In the genomic region with DNA sequence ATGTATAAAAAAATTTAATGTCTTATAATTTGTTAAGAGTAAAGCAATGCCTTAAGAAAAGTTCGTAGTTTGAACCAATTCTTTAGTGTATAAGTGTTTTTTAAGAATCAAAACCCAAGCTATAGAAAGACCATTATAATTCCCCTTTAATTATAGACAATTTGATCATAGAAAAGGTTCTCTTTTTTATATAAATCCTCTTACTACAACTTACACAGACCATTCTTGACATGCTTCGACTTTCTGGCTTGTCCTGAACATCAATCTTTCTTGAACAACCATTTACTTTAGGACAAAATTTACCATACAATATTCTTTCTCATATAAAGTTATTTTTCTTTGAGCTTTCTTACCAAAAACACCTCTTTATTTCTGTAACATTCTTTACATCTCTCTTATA, we compare ENCODE assay signal across 19 cellular contexts.
DNase-seq lines count a peak whose midpoint lies in the region; ATAC-seq, FAIRE-seq and TF ChIP-seq lines count a peak whose summit lies in the region.
"Had no signal": no experiment of that assay in that cellular context is flagged by ENCODE, and none has a peak within 500 bp of the region (broad histone marks: within the 10 kb centered on the region; RNA-seq: fewer than 3 reads in every experiment).

No MANE protein-coding gene starts in this region.

- H3K4me2 ChIP-seq in OCI-LY7 (ENCODE audit: low read length) = no peak overlapping the region
- H3K4me2 ChIP-seq: BLaER1 had no signal

- no peak overlapping the region for H2AFZ ChIP-seq in OCI-LY7 (ENCODE audit: low read length)

- TF ChIP-seq CTCF in OCI-LY7 (conservative IDR thresholded peaks at IDR 0.05; ENCODE audit: low read length) (no peak), fibroblast of mammary gland (conservative IDR thresholded peaks at IDR 0.05; ENCODE audit: control insufficient read depth, insufficient read depth, low read depth, low read length) (no peak), pancreas (IDR thresholded peaks at IDR 0.05) (no peak), RWPE1 (conservative IDR thresholded peaks at IDR 0.05; ENCODE audit: low read depth) (no peak)

- H3K9me3 ChIP-seq in OCI-LY7 (ENCODE audit: low read length) (no peaks in the 10 kb centered on the region), pancreas (no peaks in the 10 kb centered on the region)

- H3K79me2 ChIP-seq in OCI-LY7 (ENCODE audit: insufficient read depth, low read depth, low read length) = no peaks in the 10 kb centered on the region

- no peaks in the 10 kb centered on the region for H3K9me2 ChIP-seq in OCI-LY7 (ENCODE audit: insufficient read depth, low read length)

- POLR2A ChIA-PET in OCI-LY7 (lab: Charles Lee) = interaction anchor here (1.0 kb wide), 1 partner anchor 20 kb away, joined by 3 read pairs; no protein-coding TSS in a partner anchor
- POLR2A ChIA-PET in RWPE1 (lab: Yijun Ruan, JAX; ENCODE audit: low non-redundant PET) = no interaction called here

- no peaks in the 10 kb centered on the region for H4K20me1 ChIP-seq in OCI-LY7 (ENCODE audit: insufficient read depth, low read length)
- H4K20me1 ChIP-seq: BLaER1 had no signal

- H3K4me3 ChIP-seq in OCI-LY7 (ENCODE audit: low read depth, low read length, poor library complexity, severe bottlenecking) = no peak overlapping the region
- H3K4me3 ChIP-seq in fibroblast of mammary gland (ENCODE audit: control insufficient read depth, low read depth, low read length) = no peak overlapping the region
- no peak overlapping the region for H3K4me3 ChIP-seq in pancreas
- H3K4me3 ChIP-seq: BLaER1 had no signal

- no peaks in the 10 kb centered on the region for H3K36me3 ChIP-seq in OCI-LY7 (ENCODE audit: insufficient read depth, low read length)
- no peaks in the 10 kb centered on the region for H3K36me3 ChIP-seq in pancreas
- H3K36me3 ChIP-seq: BLaER1 had no signal

- DNase-seq in DMS53 (lab: John Stamatoyannopoulos, UW) = peak; percentile 13
- no peak for DNase-seq in DMS53 treated with DMSO at 0.1 percent for 48 hours (lab: John Stamatoyannopoulos, UW; ENCODE audit: unreplicated experiment)
- DNase-seq in OCI-LY7 (ENCODE audit: low spot score) = peak; percentile 2
- peak; percentile 1 for DNase-seq in fibroblast of mammary gland (ENCODE audit: low read depth)
- no peak for DNase-seq in pancreas
- DNase-seq in amniotic stem cell (lab: John Stamatoyannopoulos, UW) = no peak
- DNase-seq in RWPE1 (ENCODE audit: low spot score) = no peak
- DNase-seq: AML-193, Calu3, DMS 273 treated with DMSO at 0.1 percent for 48 hours, DMS79 treated with DMSO at 0.1 percent for 48 hours, EL, GDM1 had no signal

- peaks cover 0 to 6% (median 0%) of the 10 kb centered on the region in 4 donors for H3K27me3 ChIP-seq in pancreas

- intact Hi-C loops in OCI-LY7 (cut with micrococcal nuclease; ENCODE audit: unreplicated experiment) (no loop called here), pancreas (cut with DNase I) (no loop called here)

- ATAC-seq in pancreas (no peak), GM18519 (IDR thresholded peaks at IDR 0.05; ENCODE audit: low FRiP score, unreplicated experiment) (no peak)
- ATAC-seq: HCT116 had no signal

- H3K4me1 ChIP-seq in OCI-LY7 (ENCODE audit: insufficient read depth, low read length, poor library complexity, severe bottlenecking) = no peaks in the 10 kb centered on the region
- H3K4me1 ChIP-seq in pancreas = no peaks in the 10 kb centered on the region
- H3K4me1 ChIP-seq: BLaER1 had no signal

- CTCF ChIA-PET in OCI-LY7 (lab: Charles Lee; ENCODE audit: unreplicated experiment) (no interaction called here), RWPE1 (lab: Yijun Ruan, JAX) (interaction anchor here (0.6 kb wide), 1 partner anchor 228 kb away, joined by 3 read pairs; no protein-coding TSS in a partner anchor)

- no peak overlapping the region for H3K27ac ChIP-seq in OCI-LY7 (ENCODE audit: low read depth, low read length, poor library complexity, severe bottlenecking)
- H3K27ac ChIP-seq in pancreas = no peak overlapping the region
- no peak overlapping the region for H3K27ac ChIP-seq in RWPE1
- H3K27ac ChIP-seq: 22Rv1, BLaER1 had no signal

- FAIRE-seq in pancreas (lab: Jason Lieb, UNC) = peak; percentile 77
- FAIRE-seq: GM12892, H54 had no signal

- BruUV-seq in OCI-LY7 (replicated peaks; lab: Mats Ljungman, UMichigan) = no TSS peak

- 13 to 21% methylated on average over 2 of the region's 2 CpGs for WGBS in pancreas, 2 donors

Comparison
In these comparisons a context has a peak if more than half of its experiments do, and no peak if none do; other contexts are left out.
1. DNase-seq: peak in DMS53 (single experiment), OCI-LY7 (single experiment) and fibroblast of mammary gland (single experiment); none in DMS53 treated with DMSO at 0.1 percent for 48 hours (single experiment), pancreas (0 of 6), amniotic stem cell (single experiment) and RWPE1 (single experiment).